In the genomic region with DNA sequence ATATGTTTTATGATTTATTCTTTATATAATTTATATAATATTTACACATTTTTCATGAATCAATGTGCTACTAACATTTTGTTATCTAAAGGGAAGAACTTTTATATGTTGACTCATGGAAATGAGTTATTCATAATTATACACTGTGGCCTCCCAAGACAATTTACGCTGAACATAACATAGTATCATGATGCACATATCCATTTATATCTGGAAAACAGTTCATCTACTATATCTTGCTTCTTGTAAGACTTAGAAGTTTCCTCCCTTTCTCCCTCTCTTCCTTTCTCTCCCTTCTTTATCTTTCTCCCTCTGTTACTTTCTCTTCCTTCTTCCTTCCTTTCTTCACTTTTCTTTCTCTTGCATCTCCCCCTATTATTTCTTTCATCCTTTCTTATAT, we compare ENCODE assay signal across 24 cellular contexts. TPM values are rescaled to one million over a fixed set of nuclear protein-coding genes. Genes with fewer than 3 reads are reported as not detected.
"Had no signal": no experiment of that assay in that cellular context is flagged by ENCODE, and none has a peak within 500 bp of the region (broad histone marks: within the 10 kb centered on the region; RNA-seq: fewer than 3 reads in every experiment).

No MANE protein-coding gene starts in this region.

- H2AFZ ChIP-seq: neural progenitor cell, parathyroid adenoma had no signal

- H3K4me1 ChIP-seq: parathyroid adenoma, suprapubic skin, upper lobe of right lung, uterus had no signal

- H3K27ac ChIP-seq: dorsolateral prefrontal cortex, neural progenitor cell, parathyroid adenoma, suprapubic skin, upper lobe of right lung, uterus had no signal

- H3K9ac ChIP-seq: neural progenitor cell, parathyroid adenoma had no signal

- H3K4me3 ChIP-seq: dorsolateral prefrontal cortex, lung, mucosa of descending colon, neural progenitor cell, smooth muscle cell, suprapubic skin, transverse colon, upper lobe of right lung, uterus had no signal

- H3K27me3 ChIP-seq: dorsolateral prefrontal cortex, neural progenitor cell, suprapubic skin, transverse colon, upper lobe of right lung, uterus had no signal

- H3K36me3 ChIP-seq: neural progenitor cell, suprapubic skin, transverse colon, upper lobe of right lung, uterus had no signal

- H3K4me2 ChIP-seq: smooth muscle cell had no signal

- DNase-seq: dorsolateral prefrontal cortex; effector CD4-positive, alpha-beta T cell; head of caudate nucleus; kidney; mucosa of descending colon; naive B cell; stimulated activated CD4-positive, alpha-beta T cell treated with anti-CD3 and anti-CD28 coated beads, Interleukin-12 subunit alpha, Interleukin-12 subunit beta, amount 100 ng/mL, for 4 hours; stimulated activated CD4-positive, alpha-beta T cell treated with anti-CD3 and anti-CD28 coated beads, Interleukin-1b, Interleukin-23, amount 100 ng/mL, for 48 hours; stimulated activated CD4-positive, alpha-beta T cell treated with anti-CD3 and anti-CD28 coated beads, Interleukin-4, amount 100 ng/mL, for 1 hour; stimulated activated CD8-positive, alpha-beta memory T cell treated with anti-CD3 and anti-CD28 coated beads, Interleukin-4, amount 100 ng/mL, for 48 hours; stimulated activated naive CD4-positive, alpha-beta T cell; stimulated activated naive CD8-positive, alpha-beta T cell treated with anti-CD3 and anti-CD28 coated beads, Interleukin-15, amount 100 ng/mL, for 72 hours; transverse colon; upper lobe of right lung; uterus had no signal

- H3K79me2 ChIP-seq: parathyroid adenoma had no signal

- ATAC-seq: left lobe of liver; natural killer cell treated with Interleukin-12 subunit alpha and Interleukin-12 subunit beta and Interleukin-15 and Interleukin-18, amount 100 ng/mL, for 72 hours; sciatic nerve; stimulated activated naive CD8-positive, alpha-beta T cell treated with anti-CD3 and anti-CD28 coated beads, Interleukin-15, amount 100 ng/mL, for 72 hours; upper lobe of right lung had no signal

- H3K9me3 ChIP-seq: mucosa of descending colon, suprapubic skin, transverse colon, upper lobe of right lung, uterus had no signal

RNA-seq across cellular contexts. Expression of gene EYS, which starts 1.1 kb away (rescaled TPM):
- total RNA-seq: kidney, suprapubic skin, upper lobe of right lung had no signal
- polyA plus RNA-seq: esophagus had no signal
